In the genomic region with DNA sequence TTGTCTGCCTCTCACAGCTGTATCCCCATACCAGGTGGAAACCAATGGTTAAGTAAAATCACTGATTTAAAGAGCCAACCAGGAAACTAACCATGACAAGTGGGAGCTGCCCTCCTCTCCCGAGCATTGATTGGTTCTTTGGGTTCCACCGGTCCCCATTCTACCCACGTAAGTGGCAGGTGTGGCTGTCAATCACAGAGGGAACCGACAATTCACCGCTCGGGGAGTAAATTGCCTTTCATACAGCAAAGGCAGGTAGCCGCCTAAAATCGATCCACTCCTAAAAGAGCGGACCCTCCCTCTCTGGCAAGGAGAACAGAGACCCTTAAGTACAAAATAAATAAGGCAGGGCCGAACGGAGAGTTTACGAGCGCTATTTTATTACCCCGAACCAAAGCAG, we compare ENCODE assay signal across 8 cellular contexts. TPM values are rescaled to one million over a fixed set of nuclear protein-coding genes. Genes with fewer than 3 reads are reported as not detected.
DNase-seq lines count a peak whose midpoint lies in the region; ATAC-seq and TF ChIP-seq lines count a peak whose summit lies in the region.

No MANE protein-coding gene starts in this region.

- H3K27ac ChIP-seq in RWPE2 (ENCODE audit: poor library complexity, severe bottlenecking) = no peak overlapping the region

- TF ChIP-seq CTCF in RWPE2 (IDR thresholded peaks at IDR 0.05; ENCODE audit: poor library complexity, severe bottlenecking) = no peak
- TF ChIP-seq CTCF in choroid plexus epithelial cell (conservative IDR thresholded peaks at IDR 0.05; ENCODE audit: low read depth, low read length) = no peak
- no peak for TF ChIP-seq CTCF in kidney epithelial cell (IDR thresholded peaks at IDR 0.05; ENCODE audit: insufficient read depth, low read length, poor library complexity, severe bottlenecking)

- H3K36me3 ChIP-seq in RWPE2 (ENCODE audit: low read depth) (no peaks in the 10 kb centered on the region), kidney epithelial cell (ENCODE audit: control insufficient read depth, insufficient read depth, low read length) (no peaks in the 10 kb centered on the region)

- DNase-seq in DMS79 (lab: John Stamatoyannopoulos, UW) (peak; percentile 64), HuH-7 (ENCODE audit: low spot score) (peak; percentile 70), RWPE2 (ENCODE audit: low spot score) (no peak), choroid plexus epithelial cell (ENCODE audit: low read depth) (peak; percentile 72), kidney epithelial cell (ENCODE audit: low read depth) (peak; percentile 74), T-helper 9 cell (no peak), MV-4-11 (lab: John Stamatoyannopoulos, UW) (no peak)
- peak; percentile 69 for DNase-seq in stimulated activated CD4-positive, alpha-beta T cell treated with anti-CD3 and anti-CD28 coated beads, Interleukin-15, amount 100 ng/mL, for 24 hours

- peak; percentile 91 for ATAC-seq in RWPE2 (ENCODE audit: low read depth)

- H3K4me3 ChIP-seq in RWPE2 (ENCODE audit: severe bottlenecking) (peak overlapping the region; percentile 34), choroid plexus epithelial cell (ENCODE audit: low read depth, low read length) (peak overlapping the region; percentile 38), kidney epithelial cell (ENCODE audit: low read depth, low read length) (peak overlapping the region; percentile 61)

- H3K9me3 ChIP-seq in RWPE2 (ENCODE audit: severe bottlenecking) = no peaks in the 10 kb centered on the region

- H3K27me3 ChIP-seq in RWPE2 (ENCODE audit: insufficient read depth, poor library complexity, severe bottlenecking) (peaks cover 40% of the 10 kb centered on the region), kidney epithelial cell (ENCODE audit: control insufficient read depth, insufficient read depth, low read length) (no peaks in the 10 kb centered on the region)

- no peaks in the 10 kb centered on the region for H3K4me1 ChIP-seq in RWPE2 (ENCODE audit: insufficient read depth, poor library complexity, severe bottlenecking)

RNA-seq across cellular contexts. Expression of a gene that starts 1.2 kb away (rescaled TPM):
- total RNA-seq in kidney epithelial cell = 6.0 and 17.0 TPM in 2 replicates

Comparison
In these comparisons a context has a peak if more than half of its experiments do, and no peak if none do; other contexts are left out.
1. DNase-seq: peak in DMS79 (single experiment), HuH-7 (single experiment), choroid plexus epithelial cell (single experiment), kidney epithelial cell (single experiment) and stimulated activated CD4-positive, alpha-beta T cell treated with anti-CD3 and anti-CD28 coated beads, Interleukin-15, amount 100 ng/mL, for 24 hours (single experiment); none in RWPE2 (single experiment), T-helper 9 cell (single experiment) and MV-4-11 (single experiment).
2. Peak in every context shown above with its lines, with median percentiles within 50 percentile points of each other: H3K4me3 ChIP-seq.